8 cellular contexts compared by ENCODE assay signal in genomic region chr4:105707783-105708182, GRCh38. TPM values are rescaled to one million over a fixed set of nuclear protein-coding genes. Genes with fewer than 3 reads are reported as not detected.
DNase-seq lines count a peak whose midpoint lies in the region; ATAC-seq and TF ChIP-seq lines count a peak whose summit lies in the region.

No MANE protein-coding gene starts in this region.

- ATAC-seq in right lobe of liver (peak in 3 of 4 donors; percentile 7 to 16 (median 9)), GM18868 (IDR thresholded peaks at IDR 0.05; ENCODE audit: unreplicated experiment) (no peak)

- in situ Hi-C loops in astrocyte of the spinal cord (cut with HindIII; ENCODE audit: low sequenced_read_pairs): no loop called here

- H3K4me1 ChIP-seq in right lobe of liver (peaks cover 0 to 31% (median 0%) of the 10 kb centered on the region in 4 donors), thymus (ENCODE audit: control insufficient read depth, insufficient read depth, low read length) (peaks cover 11% of the 10 kb centered on the region)

- no peaks in the 10 kb centered on the region for H3K27me3 Mint-ChIP-seq in activated CD4-positive, alpha-beta T cell treated with anti-CD3 and anti-CD28 coated beads, Interleukin-2, amount 10 ng/mL, durations not matched to agents 7 days and 5 days

- no peak for DNase-seq in activated CD4-positive, alpha-beta T cell treated with anti-CD3 and anti-CD28 coated beads, Interleukin-2, amount 10 ng/mL, durations not matched to agents 7 days and 5 days
- no peak for DNase-seq in activated CD4-positive, alpha-beta T cell treated with anti-CD3 and anti-CD28 coated beads for 48 hours
- no peak for DNase-seq in astrocyte of the spinal cord (ENCODE audit: low read depth, low spot score)
- DNase-seq in right lobe of liver: no peak
- no peak for DNase-seq in pons (ENCODE audit: low spot score)
- DNase-seq in NCI-H1436 treated with DMSO at 0.1 percent for 48 hours (lab: John Stamatoyannopoulos, UW): no peak

- H3K9me3 Mint-ChIP-seq in activated CD4-positive, alpha-beta T cell treated with anti-CD3 and anti-CD28 coated beads, Interleukin-2, amount 10 ng/mL, durations not matched to agents 7 days and 5 days: no peaks in the 10 kb centered on the region

- TF ChIP-seq POLR2A in right lobe of liver (IDR thresholded peaks at IDR 0.05): no peak

- peaks cover 7% of the 10 kb centered on the region for H3K36me3 Mint-ChIP-seq in activated CD4-positive, alpha-beta T cell treated with anti-CD3 and anti-CD28 coated beads, Interleukin-2, amount 10 ng/mL, durations not matched to agents 7 days and 5 days (ENCODE audit: low read depth)

- H3K9me3 ChIP-seq in right lobe of liver (no peaks in the 10 kb centered on the region), thymus (ENCODE audit: control insufficient read depth) (no peaks in the 10 kb centered on the region)

- H3K27ac ChIP-seq in right lobe of liver (peak overlapping the region; percentile 82 to 87 (median 84)), thymus (ENCODE audit: low read depth) (no peak overlapping the region)

- POLR2A ChIA-PET in activated CD4-positive, alpha-beta T cell treated with anti-CD3 and anti-CD28 coated beads, Interleukin-2, amount 10 ng/mL, durations not matched to agents 7 days and 5 days (lab: Charles Lee): no interaction called here

- H3K4me3 ChIP-seq in astrocyte of the spinal cord (ENCODE audit: low read depth, low read length) (peak overlapping the region; percentile 64), right lobe of liver (peak overlapping the region; percentile 77 to 81 (median 77)), thymus (ENCODE audit: low read length) (peak overlapping the region; percentile 83)

- 26% methylated on average over 7 of the region's 7 CpGs for WGBS in right lobe of liver (ENCODE audit: insufficient coverage, low coverage, low lambda C conversion rate, missing lambda C conversion rate)
- 31% methylated on average over 7 of the region's 7 CpGs for WGBS in thymus

- H3K27ac Mint-ChIP-seq in activated CD4-positive, alpha-beta T cell treated with anti-CD3 and anti-CD28 coated beads, Interleukin-2, amount 10 ng/mL, durations not matched to agents 7 days and 5 days: peak overlapping the region; percentile 93

- TF ChIP-seq CTCF in astrocyte of the spinal cord (IDR thresholded peaks at IDR 0.05; ENCODE audit: low read depth, low read length) (no peak), right lobe of liver (IDR thresholded peaks at IDR 0.05) (no peak)

- no peaks in the 10 kb centered on the region for H3K27me3 ChIP-seq in right lobe of liver
- H3K27me3 ChIP-seq in thymus (ENCODE audit: control insufficient read depth, insufficient read depth): no peaks in the 10 kb centered on the region

- H3K4me3 Mint-ChIP-seq in activated CD4-positive, alpha-beta T cell treated with anti-CD3 and anti-CD28 coated beads, Interleukin-2, amount 10 ng/mL, durations not matched to agents 7 days and 5 days: peak overlapping the region; percentile 92

- H3K36me3 ChIP-seq in right lobe of liver (no peaks in the 10 kb centered on the region), thymus (ENCODE audit: control insufficient read depth, insufficient read depth) (no peaks in the 10 kb centered on the region)

- H3K4me1 Mint-ChIP-seq in activated CD4-positive, alpha-beta T cell treated with anti-CD3 and anti-CD28 coated beads, Interleukin-2, amount 10 ng/mL, durations not matched to agents 7 days and 5 days: peaks cover 29% of the 10 kb centered on the region

- intact Hi-C loops in right lobe of liver (cut with DNase I): no loop called here

- CTCF ChIA-PET in activated CD4-positive, alpha-beta T cell treated with anti-CD3 and anti-CD28 coated beads, Interleukin-2, amount 10 ng/mL, durations not matched to agents 7 days and 5 days (lab: Charles Lee): interaction anchor here (1.1 kb wide), 1 partner anchor 8 kb away, joined by 4 read pairs; no protein-coding TSS in a partner anchor

RNA-seq across cellular contexts. Expression of gene INTS12, which starts 0.7 kb away (rescaled TPM):
- 10 to 100 TPM; 16.0 to 18.9 TPM for total RNA-seq in activated CD4-positive, alpha-beta T cell treated with anti-CD3 and anti-CD28 coated beads, Interleukin-2, amount 10 ng/mL, durations not matched to agents 7 days and 5 days
- 10 to 100 TPM in 5 of 6 experiments, 1 to 10 TPM in 1; 9.3 to 19.0 (median 12.5) TPM for total RNA-seq in right lobe of liver
- polyA plus RNA-seq in thymus: 24.7 TPM

RNA-seq across cellular contexts. Expression of gene GSTCD, which starts 0.8 kb away (rescaled TPM):
- 10 to 100 TPM; 11.6 to 12.4 TPM for total RNA-seq in activated CD4-positive, alpha-beta T cell treated with anti-CD3 and anti-CD28 coated beads, Interleukin-2, amount 10 ng/mL, durations not matched to agents 7 days and 5 days
- total RNA-seq in right lobe of liver: 10 to 100 TPM in 1 of 6 experiments, 1 to 10 TPM in 5; 2.6 to 11.0 (median 3.6) TPM
- 3.3 TPM for polyA plus RNA-seq in thymus
